1 cellular context compared by ENCODE assay signal in the genomic region with DNA sequence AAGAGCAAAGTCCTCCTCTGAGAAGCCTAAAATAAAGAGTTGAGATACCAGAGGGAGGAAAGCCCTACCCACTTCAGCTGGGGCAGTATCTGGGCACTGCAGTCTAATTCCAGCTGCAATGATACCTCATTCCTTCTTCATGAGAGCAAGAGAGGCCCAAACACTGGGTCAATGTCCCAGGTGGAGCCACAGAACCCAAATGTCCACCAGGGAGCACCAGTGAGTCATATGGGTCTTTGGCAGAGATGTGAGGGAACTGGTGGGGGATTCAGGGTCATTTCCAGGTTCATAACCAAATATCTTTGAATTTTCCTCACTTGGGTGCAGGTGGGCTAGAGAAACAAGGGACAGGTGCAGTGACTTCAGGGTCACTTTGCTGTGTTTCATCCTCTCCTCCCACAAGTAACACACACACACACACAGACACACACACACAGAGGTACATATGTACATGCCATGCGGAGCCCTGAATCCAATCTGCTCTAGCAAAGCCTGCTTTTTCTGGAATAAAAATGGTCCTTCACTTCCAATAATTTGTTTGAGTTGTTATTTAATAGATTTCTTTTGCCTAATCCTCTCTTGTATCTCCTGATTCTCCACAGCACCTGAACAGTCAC.
TF ChIP-seq lines count a peak whose summit lies in the region.

No MANE protein-coding gene starts in this region.

TF ChIP-seq in GM23338, 12 proteins besides CTCF, POLR2A, EP300 and RAD21 (continued from another document):
- TF ChIP-seq, protein P1, sequence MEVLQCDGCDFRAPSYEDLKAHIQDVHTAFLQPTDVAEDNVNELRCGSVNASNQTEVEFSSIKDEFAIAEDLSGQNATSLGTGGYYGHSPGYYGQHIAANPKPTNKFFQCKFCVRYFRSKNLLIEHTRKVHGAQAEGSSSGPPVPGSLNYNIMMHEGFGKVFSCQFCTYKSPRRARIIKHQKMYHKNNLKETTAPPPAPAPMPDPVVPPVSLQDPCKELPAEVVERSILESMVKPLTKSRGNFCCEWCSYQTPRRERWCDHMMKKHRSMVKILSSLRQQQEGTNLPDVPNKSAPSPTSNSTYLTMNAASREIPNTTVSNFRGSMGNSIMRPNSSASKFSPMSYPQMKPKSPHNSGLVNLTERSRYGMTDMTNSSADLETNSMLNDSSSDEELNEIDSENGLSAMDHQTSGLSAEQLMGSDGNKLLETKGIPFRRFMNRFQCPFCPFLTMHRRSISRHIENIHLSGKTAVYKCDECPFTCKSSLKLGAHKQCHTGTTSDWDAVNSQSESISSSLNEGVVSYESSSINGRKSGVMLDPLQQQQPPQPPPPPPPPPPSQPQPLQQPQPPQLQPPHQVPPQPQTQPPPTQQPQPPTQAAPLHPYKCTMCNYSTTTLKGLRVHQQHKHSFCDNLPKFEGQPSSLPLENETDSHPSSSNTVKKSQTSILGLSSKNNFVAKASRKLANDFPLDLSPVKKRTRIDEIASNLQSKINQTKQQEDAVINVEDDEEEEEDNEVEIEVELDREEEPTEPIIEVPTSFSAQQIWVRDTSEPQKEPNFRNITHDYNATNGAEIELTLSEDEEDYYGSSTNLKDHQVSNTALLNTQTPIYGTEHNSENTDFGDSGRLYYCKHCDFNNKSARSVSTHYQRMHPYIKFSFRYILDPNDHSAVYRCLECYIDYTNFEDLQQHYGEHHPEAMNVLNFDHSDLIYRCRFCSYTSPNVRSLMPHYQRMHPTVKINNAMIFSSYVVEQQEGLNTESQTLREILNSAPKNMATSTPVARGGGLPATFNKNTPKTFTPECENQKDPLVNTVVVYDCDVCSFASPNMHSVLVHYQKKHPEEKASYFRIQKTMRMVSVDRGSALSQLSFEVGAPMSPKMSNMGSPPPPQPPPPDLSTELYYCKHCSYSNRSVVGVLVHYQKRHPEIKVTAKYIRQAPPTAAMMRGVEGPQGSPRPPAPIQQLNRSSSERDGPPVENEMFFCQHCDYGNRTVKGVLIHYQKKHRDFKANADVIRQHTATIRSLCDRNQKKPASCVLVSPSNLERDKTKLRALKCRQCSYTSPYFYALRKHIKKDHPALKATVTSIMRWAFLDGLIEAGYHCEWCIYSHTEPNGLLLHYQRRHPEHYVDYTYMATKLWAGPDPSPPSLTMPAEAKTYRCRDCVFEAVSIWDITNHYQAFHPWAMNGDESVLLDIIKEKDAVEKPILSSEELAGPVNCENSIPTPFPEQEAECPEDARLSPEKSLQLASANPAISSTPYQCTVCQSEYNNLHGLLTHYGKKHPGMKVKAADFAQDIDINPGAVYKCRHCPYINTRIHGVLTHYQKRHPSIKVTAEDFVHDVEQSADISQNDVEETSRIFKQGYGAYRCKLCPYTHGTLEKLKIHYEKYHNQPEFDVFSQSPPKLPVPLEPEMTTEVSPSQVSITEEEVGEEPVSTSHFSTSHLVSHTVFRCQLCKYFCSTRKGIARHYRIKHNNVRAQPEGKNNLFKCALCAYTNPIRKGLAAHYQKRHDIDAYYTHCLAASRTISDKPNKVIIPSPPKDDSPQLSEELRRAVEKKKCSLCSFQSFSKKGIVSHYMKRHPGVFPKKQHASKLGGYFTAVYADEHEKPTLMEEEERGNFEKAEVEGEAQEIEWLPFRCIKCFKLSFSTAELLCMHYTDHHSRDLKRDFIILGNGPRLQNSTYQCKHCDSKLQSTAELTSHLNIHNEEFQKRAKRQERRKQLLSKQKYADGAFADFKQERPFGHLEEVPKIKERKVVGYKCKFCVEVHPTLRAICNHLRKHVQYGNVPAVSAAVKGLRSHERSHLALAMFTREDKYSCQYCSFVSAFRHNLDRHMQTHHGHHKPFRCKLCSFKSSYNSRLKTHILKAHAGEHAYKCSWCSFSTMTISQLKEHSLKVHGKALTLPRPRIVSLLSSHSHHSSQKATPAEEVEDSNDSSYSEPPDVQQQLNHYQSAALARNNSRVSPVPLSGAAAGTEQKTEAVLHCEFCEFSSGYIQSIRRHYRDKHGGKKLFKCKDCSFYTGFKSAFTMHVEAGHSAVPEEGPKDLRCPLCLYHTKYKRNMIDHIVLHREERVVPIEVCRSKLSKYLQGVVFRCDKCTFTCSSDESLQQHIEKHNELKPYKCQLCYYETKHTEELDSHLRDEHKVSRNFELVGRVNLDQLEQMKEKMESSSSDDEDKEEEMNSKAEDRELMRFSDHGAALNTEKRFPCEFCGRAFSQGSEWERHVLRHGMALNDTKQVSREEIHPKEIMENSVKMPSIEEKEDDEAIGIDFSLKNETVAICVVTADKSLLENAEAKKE (CRISPR knock-in tag; IDR thresholded peaks at IDR 0.05) = 0 out of 2 replicates have a peak, but pooled peaks have one; percentile 13
- TF ChIP-seq, protein P2, sequence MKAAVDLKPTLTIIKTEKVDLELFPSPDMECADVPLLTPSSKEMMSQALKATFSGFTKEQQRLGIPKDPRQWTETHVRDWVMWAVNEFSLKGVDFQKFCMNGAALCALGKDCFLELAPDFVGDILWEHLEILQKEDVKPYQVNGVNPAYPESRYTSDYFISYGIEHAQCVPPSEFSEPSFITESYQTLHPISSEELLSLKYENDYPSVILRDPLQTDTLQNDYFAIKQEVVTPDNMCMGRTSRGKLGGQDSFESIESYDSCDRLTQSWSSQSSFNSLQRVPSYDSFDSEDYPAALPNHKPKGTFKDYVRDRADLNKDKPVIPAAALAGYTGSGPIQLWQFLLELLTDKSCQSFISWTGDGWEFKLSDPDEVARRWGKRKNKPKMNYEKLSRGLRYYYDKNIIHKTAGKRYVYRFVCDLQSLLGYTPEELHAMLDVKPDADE (IDR thresholded peaks at IDR 0.05) = no peak
